Comparison of ENCODE assay signal across 13 cellular contexts in genomic region chrX:13086793-13087321, GRCh38. TPM values are rescaled to one million over a fixed set of nuclear protein-coding genes. Genes with fewer than 3 reads are reported as not detected.
A peak's percentile ranks its signal among the peaks of the same experiment; 100 is the strongest.
DNase-seq lines count a peak whose midpoint lies in the region; ATAC-seq, FAIRE-seq and TF ChIP-seq lines count a peak whose summit lies in the region.
"Not testable (repeated sequence)": the region's sequence is repeated elsewhere in the genome, so short reads cannot be mapped to it uniquely, and the experiment has no call there.
"Had no signal": no experiment of that assay in that cellular context is flagged by ENCODE, and none has a peak within 500 bp of the region (broad histone marks: within the 10 kb centered on the region; RNA-seq: fewer than 3 reads in every experiment).

No MANE protein-coding gene starts in this region.

- not testable (repeated sequence) for H3K27me3 Mint-ChIP-seq in activated CD4-positive, alpha-beta T cell treated with anti-CD3 and anti-CD28 coated beads for 36 hours; activated T-cell treated with anti-CD3 and anti-CD28 coated beads, Interleukin-2, amount 50 U/mL, for 4 hours (ENCODE audit: low read depth); astrocyte (ENCODE audit: low read depth, unreplicated experiment)
- peaks cover 8 to 19% (median 12%) of the 10 kb centered on the region in 3 donors for H3K27me3 Mint-ChIP-seq in immature natural killer cell (ENCODE audit: low read depth in 3 of 3)

- H3K27me3 ChIP-seq in DOHH2 (ENCODE audit: control insufficient read depth, low read length); astrocyte (ENCODE audit: insufficient read depth, low read length); spleen (replicated peaks in 1 of 7): not testable (repeated sequence)

- H3K4me3 Mint-ChIP-seq in activated CD4-positive, alpha-beta T cell treated with anti-CD3 and anti-CD28 coated beads for 36 hours: peak overlapping the region; percentile 69
- H3K4me3 Mint-ChIP-seq in activated T-cell treated with anti-CD3 and anti-CD28 coated beads, Interleukin-2, amount 50 U/mL, for 4 hours: peak overlapping the region; percentile 70
- H3K4me3 Mint-ChIP-seq in astrocyte (ENCODE audit: unreplicated experiment): not testable (repeated sequence)
- H3K4me3 Mint-ChIP-seq in immature natural killer cell: peak overlapping the region; percentile 74 to 83 (median 78)

- FAIRE-seq in astrocyte (lab: Jason Lieb, UNC): not testable (repeated sequence)

- not testable (repeated sequence) for H2AFZ ChIP-seq in OCI-LY7 (ENCODE audit: low read length); astrocyte (ENCODE audit: low read depth, low read length)

- H3K4me1 Mint-ChIP-seq in activated CD4-positive, alpha-beta T cell treated with anti-CD3 and anti-CD28 coated beads for 36 hours: peaks cover 90% of the 10 kb centered on the region
- H3K4me1 Mint-ChIP-seq in activated T-cell treated with anti-CD3 and anti-CD28 coated beads, Interleukin-2, amount 50 U/mL, for 4 hours (ENCODE audit: low read depth): peaks cover 93% of the 10 kb centered on the region
- peaks cover 12% of the 10 kb centered on the region for H3K4me1 Mint-ChIP-seq in astrocyte (ENCODE audit: low read depth, unreplicated experiment)
- peaks cover 89 to 100% of the 10 kb centered on the region in 2 donors for H3K4me1 Mint-ChIP-seq in immature natural killer cell

- not testable (repeated sequence) for TF ChIP-seq POLR2A in spleen (IDR thresholded peaks at IDR 0.05)

- H3K4me1 ChIP-seq in DOHH2 (ENCODE audit: control insufficient read depth, low read length): peaks cover 97% of the 10 kb centered on the region
- H3K4me1 ChIP-seq in OCI-LY7 (ENCODE audit: insufficient read depth, low read length, poor library complexity, severe bottlenecking): peaks cover 98% of the 10 kb centered on the region
- H3K4me1 ChIP-seq in astrocyte (ENCODE audit: insufficient read depth, low read length): not testable (repeated sequence)
- peaks cover 34 to 100% (median 89%) of the 10 kb centered on the region in 6 donors for H3K4me1 ChIP-seq in spleen

- H3K36me3 ChIP-seq in DOHH2 (ENCODE audit: control insufficient read depth, low read length); OCI-LY7 (ENCODE audit: insufficient read depth, low read length); astrocyte (ENCODE audit: insufficient read depth, low read length); spleen: not testable (repeated sequence)

- POLR2A ChIA-PET in OCI-LY7 (lab: Charles Lee): interaction anchor here (0.6 to 5.1 kb wide), 14 partner anchors 8 to 401 kb away, joined by 3 to 51 read pairs (median 4); partner anchors contain the start of gene TMSB4X
- POLR2A ChIA-PET in activated CD4-positive, alpha-beta T cell treated with anti-CD3 and anti-CD28 coated beads for 36 hours (lab: Charles Lee): interaction anchor here (0.6 to 2.8 kb wide), 10 partner anchors 10 to 140 kb away, joined by 3 to 19 read pairs (median 3); no protein-coding TSS in a partner anchor

- not testable (repeated sequence) for DNase-seq in OCI-LY7 (ENCODE audit: low spot score); activated CD4-positive, alpha-beta T cell treated with anti-CD3 and anti-CD28 coated beads for 36 hours; astrocyte (ENCODE audit: low read depth); immature natural killer cell; spleen
- DNase-seq in activated T-cell treated with anti-CD3 and anti-CD28 coated beads, Interleukin-2, amount 50 U/mL, for 4 hours: peak; percentile 38

- peak overlapping the region; percentile 72 for H3K4me3 ChIP-seq in DOHH2 (ENCODE audit: low read length)
- peak overlapping the region; percentile 57 for H3K4me3 ChIP-seq in OCI-LY7 (ENCODE audit: low read depth, low read length, poor library complexity, severe bottlenecking)
- not testable (repeated sequence) for H3K4me3 ChIP-seq in astrocyte (ENCODE audit: insufficient read depth, low read depth, low read length)
- peak overlapping the region in 1 of 8 donors; percentile 55 for H3K4me3 ChIP-seq in spleen

- not testable (repeated sequence) for H4K20me1 ChIP-seq in DOHH2 (ENCODE audit: control insufficient read depth, insufficient read depth, low read depth, low read length); OCI-LY7 (ENCODE audit: insufficient read depth, low read length); astrocyte (ENCODE audit: insufficient read depth, low read length)

- H3K9ac ChIP-seq in astrocyte (ENCODE audit: low read length): not testable (repeated sequence)

- ATAC-seq in activated CD4-positive, alpha-beta T cell treated with anti-CD3 and anti-CD28 coated beads for 36 hours; activated T-cell treated with anti-CD3 and anti-CD28 coated beads, Interleukin-2, amount 50 U/mL, for 4 hours: not testable (repeated sequence)

- not testable (repeated sequence) for BruUV-seq in OCI-LY7 (replicated peaks; lab: Mats Ljungman, UMichigan)

- not testable (repeated sequence) for H3K9me2 ChIP-seq in DOHH2 (replicated peaks; ENCODE audit: control insufficient read depth, low read length); OCI-LY7 (ENCODE audit: insufficient read depth, low read length)

- not testable (repeated sequence) for H3K36me3 Mint-ChIP-seq in activated CD4-positive, alpha-beta T cell treated with anti-CD3 and anti-CD28 coated beads for 36 hours (ENCODE audit: low read depth); activated T-cell treated with anti-CD3 and anti-CD28 coated beads, Interleukin-2, amount 50 U/mL, for 4 hours (ENCODE audit: insufficient read depth); astrocyte (ENCODE audit: low read depth, unreplicated experiment); immature natural killer cell

- 27 to 64% (median 56%) methylated on average over 8 of the region's 8 CpGs for WGBS in spleen, 5 donors

- intact Hi-C loops in OCI-LY7 (cut with micrococcal nuclease; ENCODE audit: unreplicated experiment) (loop anchor here (1.0 to 10.0 kb wide), 5 partner anchors 13 to 648 kb away; partner anchors contain the start of genes OFD1, TLR7 and TRAPPC2), spleen (cut with DNase I; ENCODE audit: low total_unique reads) (loop anchor here (10.0 kb wide), 1 partner anchor 102 kb away; no protein-coding TSS in a partner anchor)
- intact Hi-C loops in activated CD4-positive, alpha-beta T cell treated with anti-CD3 and anti-CD28 coated beads for 36 hours (cut with DNase I, micrococcal nuclease): loop anchor here (1.0 to 2.0 kb wide), 5 partner anchors 11 to 88 kb away; no protein-coding TSS in a partner anchor

- H3K27ac Mint-ChIP-seq in activated CD4-positive, alpha-beta T cell treated with anti-CD3 and anti-CD28 coated beads for 36 hours: peak overlapping the region; percentile 92
- H3K27ac Mint-ChIP-seq in astrocyte (ENCODE audit: unreplicated experiment) (peak overlapping the region; percentile 90), immature natural killer cell (peak overlapping the region; percentile 93 to 99 (median 98))

- not testable (repeated sequence) for H3K79me2 ChIP-seq in DOHH2 (ENCODE audit: control insufficient read depth, low read length); OCI-LY7 (ENCODE audit: insufficient read depth, low read depth, low read length); astrocyte (ENCODE audit: insufficient read depth, low read length)

- peak overlapping the region; percentile 79 for H3K4me2 ChIP-seq in DOHH2 (ENCODE audit: low read length)
- peak overlapping the region; percentile 72 for H3K4me2 ChIP-seq in OCI-LY7 (ENCODE audit: low read length)
- H3K4me2 ChIP-seq in astrocyte (ENCODE audit: low read length): not testable (repeated sequence)

- CTCF ChIA-PET in OCI-LY7 (lab: Charles Lee; ENCODE audit: unreplicated experiment): interaction anchor here (1.2 kb wide), 1 partner anchor 86 kb away, joined by 3 read pairs; no protein-coding TSS in a partner anchor
- CTCF ChIA-PET in activated CD4-positive, alpha-beta T cell treated with anti-CD3 and anti-CD28 coated beads for 36 hours (lab: Charles Lee): interaction anchor here (0.8 to 3.6 kb wide), 8 partner anchors 8 to 140 kb away, joined by 3 to 18 read pairs (median 4); partner anchors contain the start of gene TMSB4X

- H3F3A ChIP-seq in DOHH2 (ENCODE audit: control insufficient read depth, insufficient read depth): peaks cover 45% of the 10 kb centered on the region

- not testable (repeated sequence) for TF ChIP-seq CTCF in DOHH2 (IDR thresholded peaks at IDR 0.05; ENCODE audit: low read depth, low read length, poor library complexity, severe bottlenecking); OCI-LY7 (conservative IDR thresholded peaks at IDR 0.05; ENCODE audit: low read length); astrocyte (IDR thresholded peaks at IDR 0.05; ENCODE audit: insufficient read depth, low read depth, low read length); spleen (IDR thresholded peaks at IDR 0.05 in 8 of 11, conservative IDR thresholded peaks at IDR 0.05 in 3 of 11)

- not testable (repeated sequence) for H3K9me3 ChIP-seq in DOHH2 (ENCODE audit: control insufficient read depth, insufficient read depth, low read length); OCI-LY7 (ENCODE audit: low read length); astrocyte (ENCODE audit: insufficient read depth, low read depth, low read length); spleen

- not testable (repeated sequence) for H3K9me3 Mint-ChIP-seq in activated CD4-positive, alpha-beta T cell treated with anti-CD3 and anti-CD28 coated beads for 36 hours (ENCODE audit: low read depth); activated T-cell treated with anti-CD3 and anti-CD28 coated beads, Interleukin-2, amount 50 U/mL, for 4 hours; astrocyte (ENCODE audit: unreplicated experiment); immature natural killer cell

- H3K27ac ChIP-seq in DOHH2 (ENCODE audit: low read depth, low read length): peak overlapping the region; percentile 98
- H3K27ac ChIP-seq in OCI-LY7 (ENCODE audit: low read depth, low read length, poor library complexity, severe bottlenecking): peak overlapping the region; percentile 98
- not testable (repeated sequence) for H3K27ac ChIP-seq in astrocyte (ENCODE audit: low read depth, low read length)
- peak overlapping the region; percentile 62 to 90 (median 88) for H3K27ac ChIP-seq in spleen

RNA-seq across cellular contexts. Expression of gene FAM9C, which starts 42.4 kb away (rescaled TPM):
- total RNA-seq in OCI-LY7 (2014; rRNA removed; shearing (Covaris generic)): 0.13 TPM in 1 of 2 replicates, not detected in the other
- total RNA-seq in OCI-LY7 (2022): not detected in 2 replicates
- not detected for total RNA-seq in activated CD4-positive, alpha-beta T cell treated with anti-CD3 and anti-CD28 coated beads for 36 hours
- not detected for total RNA-seq in activated T-cell treated with anti-CD3 and anti-CD28 coated beads, Interleukin-2, amount 50 U/mL, for 4 hours
- total RNA-seq in astrocyte: 0.16 TPM in 1 of 2 replicates, not detected in the other
- not detected for polyA plus RNA-seq in immature natural killer cell
- 10 to 100 TPM in 3 of 7 donors, under 1 TPM in 2, not detected in 2; 0.09 to 56.0 (median 12.3) TPM for total RNA-seq in spleen
- polyA plus RNA-seq in spleen: 10 to 100 TPM in 1 of 3 donors, under 1 TPM in 1, not detected in 1; 0.16 to 10.5 TPM
- total RNA-seq: cardiac septum, Daoy, M059J, right lobe of liver, SK-MEL-5 had no signal
- polyA plus RNA-seq: heart right ventricle had no signal
